Comparison of ENCODE assay signal across 18 cellular contexts in the genomic region with DNA sequence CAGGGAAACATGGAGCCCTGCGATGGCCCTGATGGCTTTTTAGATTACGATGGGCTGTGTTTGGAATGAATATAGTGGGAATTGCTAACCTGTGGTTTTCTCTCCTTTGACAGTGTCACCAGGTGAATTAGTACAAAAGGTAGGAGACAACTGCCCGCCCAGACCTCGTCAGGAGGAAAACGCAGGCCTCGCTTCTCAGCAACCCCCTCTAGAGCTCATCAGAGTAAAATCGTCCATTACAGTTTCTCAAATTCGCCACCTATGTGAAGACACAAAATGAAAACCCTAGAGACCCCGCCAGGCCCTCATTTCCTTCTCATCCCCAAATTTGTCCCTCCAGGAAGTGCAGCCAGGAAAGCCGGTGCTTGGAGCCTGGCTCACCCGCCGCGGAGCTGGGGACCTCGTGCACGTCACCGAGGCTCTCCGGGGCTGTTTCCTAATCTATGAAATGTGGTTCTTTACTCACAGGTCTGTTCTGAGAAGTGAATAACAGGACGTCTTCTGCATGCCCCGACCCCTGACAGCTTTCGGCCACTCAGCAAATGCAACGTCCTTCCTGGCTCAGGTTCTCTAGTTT.
"Had no signal": no experiment of that assay in that cellular context is flagged by ENCODE, and none has a peak within 500 bp of the region (broad histone marks: within the 10 kb centered on the region; RNA-seq: fewer than 3 reads in every experiment).

No MANE protein-coding gene starts in this region.

- H3K4me3 ChIP-seq: adrenal gland, lung, smooth muscle cell, tibial artery, vagina had no signal

- ATAC-seq: activated T-helper 17 cell treated with anti-CD3 and anti-CD28 coated beads, Interleukin-2, amount 50 U/mL, for 72 hours; effector memory CD8-positive, alpha-beta T cell; left colon; naive thymus-derived CD4-positive, alpha-beta T cell; right cardiac atrium had no signal

- H3K4me2 ChIP-seq: smooth muscle cell had no signal

- H3K9me3 ChIP-seq: adrenal gland, tibial artery, vagina had no signal

- H3K9me3 Mint-ChIP-seq: activated B cell treated with CpG ODN at 0.5 μM for 24 hours; activated CD4-positive, alpha-beta T cell treated with anti-CD3 and anti-CD28 coated beads, Interleukin-2, amount 10 ng/mL, durations not matched to agents 24 days and 14 days; dendritic cell treated with granulocyte-macrophage colony-stimulating factor and Interleukin-4, amounts not matched to agents 40 ng/mL and 50 ng/mL, for 4 days; effector memory CD8-positive, alpha-beta T cell; naive thymus-derived CD4-positive, alpha-beta T cell had no signal

- H3K27me3 Mint-ChIP-seq: activated B cell treated with CpG ODN at 0.5 μM for 24 hours had no signal

- H3K36me3 ChIP-seq: adrenal gland, tibial artery, vagina had no signal

- H3K27ac Mint-ChIP-seq: activated B cell treated with CpG ODN at 0.5 μM for 24 hours; activated CD4-positive, alpha-beta T cell treated with anti-CD3 and anti-CD28 coated beads, Interleukin-2, amount 10 ng/mL, durations not matched to agents 24 days and 14 days; activated T-helper 17 cell treated with anti-CD3 and anti-CD28 coated beads, Interleukin-2, amount 50 U/mL, for 72 hours; dendritic cell treated with granulocyte-macrophage colony-stimulating factor and Interleukin-4, amounts not matched to agents 40 ng/mL and 50 ng/mL, for 4 days; effector memory CD8-positive, alpha-beta T cell; naive thymus-derived CD4-positive, alpha-beta T cell; progenitor cell of endocrine pancreas had no signal

- H3K27ac ChIP-seq: adrenal gland, tibial artery, vagina had no signal

- H3K4me1 ChIP-seq: adrenal gland, vagina had no signal

- H3K4me3 Mint-ChIP-seq: activated B cell treated with CpG ODN at 0.5 μM for 24 hours; activated CD4-positive, alpha-beta T cell treated with anti-CD3 and anti-CD28 coated beads, Interleukin-2, amount 10 ng/mL, durations not matched to agents 24 days and 14 days; activated T-helper 17 cell treated with anti-CD3 and anti-CD28 coated beads, Interleukin-2, amount 50 U/mL, for 72 hours; dendritic cell treated with granulocyte-macrophage colony-stimulating factor and Interleukin-4, amounts not matched to agents 40 ng/mL and 50 ng/mL, for 4 days; effector memory CD8-positive, alpha-beta T cell; naive thymus-derived CD4-positive, alpha-beta T cell had no signal

- H3K27me3 ChIP-seq: vagina had no signal

- DNase-seq: activated B cell treated with CpG ODN at 0.5 μM for 24 hours; activated CD4-positive, alpha-beta T cell treated with anti-CD3 and anti-CD28 coated beads, Interleukin-2, amount 10 ng/mL, durations not matched to agents 24 days and 14 days; activated naive CD4-positive, alpha-beta T cell treated with anti-CD3 and anti-CD28 coated beads, Interleukin-2, amount 50 U/mL, for 16 hours; adrenal gland; central memory CD4-positive, alpha-beta T cell; effector memory CD8-positive, alpha-beta T cell; hippocampal formation; left colon; naive thymus-derived CD4-positive, alpha-beta T cell; nucleus accumbens; tibial artery had no signal

- H3K4me1 Mint-ChIP-seq: activated B cell treated with CpG ODN at 0.5 μM for 24 hours had no signal
